ENCODE assay signal across 1 cellular context in the genomic region with DNA sequence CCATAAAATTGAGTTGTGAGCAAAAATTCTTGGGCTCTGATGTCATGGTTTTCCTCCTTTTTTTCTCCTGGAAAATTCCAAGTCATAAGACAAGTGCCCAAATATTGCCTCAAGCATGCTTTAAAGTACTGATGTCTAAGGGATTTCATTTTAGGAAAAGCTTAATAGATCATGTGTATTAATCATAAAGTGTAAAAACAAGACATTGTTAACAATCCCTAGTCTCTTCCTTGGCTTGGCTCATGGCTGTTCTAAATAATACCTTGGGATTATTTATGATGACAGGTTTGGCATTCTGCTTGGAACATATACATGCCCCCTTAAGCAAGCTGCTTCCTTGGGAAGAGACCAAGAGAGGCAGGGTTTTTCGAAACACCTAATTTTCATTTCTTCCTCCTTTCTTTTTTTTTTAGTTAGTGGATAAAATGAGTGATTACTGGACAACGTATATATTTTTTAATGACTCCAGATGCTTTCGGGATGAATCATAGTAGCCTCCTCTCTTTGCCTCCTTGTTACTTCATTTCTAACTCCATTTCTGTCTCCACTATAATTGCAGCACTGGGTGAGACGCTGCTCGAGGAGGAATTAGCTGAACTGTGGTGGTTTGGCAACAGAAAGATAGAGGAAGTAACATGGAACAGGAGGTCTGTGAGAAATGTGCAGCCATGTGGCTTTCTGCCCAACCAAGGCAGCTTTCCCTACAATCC.
TF ChIP-seq lines count a peak whose summit lies in the region.

No MANE protein-coding gene starts in this region.

TF ChIP-seq in Ishikawa, 13 proteins besides CTCF, POLR2A, EP300 and RAD21 (continued from another document):
- TF ChIP-seq, protein P1, sequence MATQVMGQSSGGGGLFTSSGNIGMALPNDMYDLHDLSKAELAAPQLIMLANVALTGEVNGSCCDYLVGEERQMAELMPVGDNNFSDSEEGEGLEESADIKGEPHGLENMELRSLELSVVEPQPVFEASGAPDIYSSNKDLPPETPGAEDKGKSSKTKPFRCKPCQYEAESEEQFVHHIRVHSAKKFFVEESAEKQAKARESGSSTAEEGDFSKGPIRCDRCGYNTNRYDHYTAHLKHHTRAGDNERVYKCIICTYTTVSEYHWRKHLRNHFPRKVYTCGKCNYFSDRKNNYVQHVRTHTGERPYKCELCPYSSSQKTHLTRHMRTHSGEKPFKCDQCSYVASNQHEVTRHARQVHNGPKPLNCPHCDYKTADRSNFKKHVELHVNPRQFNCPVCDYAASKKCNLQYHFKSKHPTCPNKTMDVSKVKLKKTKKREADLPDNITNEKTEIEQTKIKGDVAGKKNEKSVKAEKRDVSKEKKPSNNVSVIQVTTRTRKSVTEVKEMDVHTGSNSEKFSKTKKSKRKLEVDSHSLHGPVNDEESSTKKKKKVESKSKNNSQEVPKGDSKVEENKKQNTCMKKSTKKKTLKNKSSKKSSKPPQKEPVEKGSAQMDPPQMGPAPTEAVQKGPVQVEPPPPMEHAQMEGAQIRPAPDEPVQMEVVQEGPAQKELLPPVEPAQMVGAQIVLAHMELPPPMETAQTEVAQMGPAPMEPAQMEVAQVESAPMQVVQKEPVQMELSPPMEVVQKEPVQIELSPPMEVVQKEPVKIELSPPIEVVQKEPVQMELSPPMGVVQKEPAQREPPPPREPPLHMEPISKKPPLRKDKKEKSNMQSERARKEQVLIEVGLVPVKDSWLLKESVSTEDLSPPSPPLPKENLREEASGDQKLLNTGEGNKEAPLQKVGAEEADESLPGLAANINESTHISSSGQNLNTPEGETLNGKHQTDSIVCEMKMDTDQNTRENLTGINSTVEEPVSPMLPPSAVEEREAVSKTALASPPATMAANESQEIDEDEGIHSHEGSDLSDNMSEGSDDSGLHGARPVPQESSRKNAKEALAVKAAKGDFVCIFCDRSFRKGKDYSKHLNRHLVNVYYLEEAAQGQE (IDR thresholded peaks at IDR 0.05; ENCODE audit: low read depth) = peak; percentile 15; the same call in 1 of the 2 replicates
- TF ChIP-seq YY1 (IDR thresholded peaks at IDR 0.05; ENCODE audit: low read depth) = no peak
